Comparison of ENCODE assay signal across 2 cellular contexts in genomic region chr15:37002041-37002689, GRCh38.
TF ChIP-seq lines count a peak whose summit lies in the region.

No MANE protein-coding gene starts in this region.

TF ChIP-seq in IMR-90, 13 proteins besides CTCF, POLR2A, EP300 and RAD21:
- TF ChIP-seq CHD1 (IDR thresholded peaks at IDR 0.05; ENCODE audit: low read depth, low read length) = no peak
- TF ChIP-seq FOS (IDR thresholded peaks at IDR 0.05; ENCODE audit: low read depth, low read length) = no peak
- no peak for TF ChIP-seq MAFK (IDR thresholded peaks at IDR 0.05; ENCODE audit: low read depth, low read length)
- no peak for TF ChIP-seq RFX5 (IDR thresholded peaks at IDR 0.05; ENCODE audit: low read depth, low read length)
- TF ChIP-seq, protein P1, sequence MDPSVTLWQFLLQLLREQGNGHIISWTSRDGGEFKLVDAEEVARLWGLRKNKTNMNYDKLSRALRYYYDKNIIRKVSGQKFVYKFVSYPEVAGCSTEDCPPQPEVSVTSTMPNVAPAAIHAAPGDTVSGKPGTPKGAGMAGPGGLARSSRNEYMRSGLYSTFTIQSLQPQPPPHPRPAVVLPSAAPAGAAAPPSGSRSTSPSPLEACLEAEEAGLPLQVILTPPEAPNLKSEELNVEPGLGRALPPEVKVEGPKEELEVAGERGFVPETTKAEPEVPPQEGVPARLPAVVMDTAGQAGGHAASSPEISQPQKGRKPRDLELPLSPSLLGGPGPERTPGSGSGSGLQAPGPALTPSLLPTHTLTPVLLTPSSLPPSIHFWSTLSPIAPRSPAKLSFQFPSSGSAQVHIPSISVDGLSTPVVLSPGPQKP (IDR thresholded peaks at IDR 0.05; ENCODE audit: borderline replicate concordance, low read depth, low read length) = no peak
- TF ChIP-seq BHLHE40 (IDR thresholded peaks at IDR 0.05; ENCODE audit: low read depth, low read length) = no peak
- no peak for TF ChIP-seq RCOR1 (IDR thresholded peaks at IDR 0.05; ENCODE audit: insufficient replicate concordance, low read length)
- no peak for TF ChIP-seq USF2 (IDR thresholded peaks at IDR 0.05; ENCODE audit: low read depth, low read length)
- TF ChIP-seq MAZ (IDR thresholded peaks at IDR 0.05; ENCODE audit: borderline replicate concordance, low read depth, low read length) = no peak
- no peak for TF ChIP-seq NFE2L2 (IDR thresholded peaks at IDR 0.05; ENCODE audit: low read depth, low read length)
- TF ChIP-seq MXI1 (IDR thresholded peaks at IDR 0.05; ENCODE audit: borderline replicate concordance, low read depth, low read length) = no peak
- no peak for TF ChIP-seq CEBPB (IDR thresholded peaks at IDR 0.05; ENCODE audit: low read depth, low read length)
- TF ChIP-seq SMC3 (IDR thresholded peaks at IDR 0.05; ENCODE audit: low read depth, low read length) = no peak

TF ChIP-seq in WTC11, 78 proteins besides CTCF, POLR2A, EP300 and RAD21:
- no peak for TF ChIP-seq ZNF512 (CRISPR knock-in tag; IDR thresholded peaks at IDR 0.05; ENCODE audit: borderline replicate concordance)
- no peak for TF ChIP-seq JAZF1 (CRISPR knock-in tag; IDR thresholded peaks at IDR 0.05)
- TF ChIP-seq CREM (CRISPR knock-in tag; IDR thresholded peaks at IDR 0.05) = no peak
